ENCODE assay signal across 14 cellular contexts in genomic region chr14:91302391-91302790, GRCh38. TPM values are rescaled to one million over a fixed set of nuclear protein-coding genes. Genes with fewer than 3 reads are reported as not detected.
A peak's percentile ranks its signal among the peaks of the same experiment; 100 is the strongest.
DNase-seq lines count a peak whose midpoint lies in the region; ATAC-seq and TF ChIP-seq lines count a peak whose summit lies in the region.
"Had no signal": no experiment of that assay in that cellular context is flagged by ENCODE, and none has a peak within 500 bp of the region (broad histone marks: within the 10 kb centered on the region; RNA-seq: fewer than 3 reads in every experiment).

No MANE protein-coding gene starts in this region.

- H3K9me3 Mint-ChIP-seq in CD4-positive, CD25-positive, alpha-beta regulatory T cell: no peaks in the 10 kb centered on the region
- H3K9me3 Mint-ChIP-seq in activated naive CD8-positive, alpha-beta T cell treated with anti-CD3 and anti-CD28 coated beads, Interleukin-2, amount 50 U/mL, for 24 hours: no peaks in the 10 kb centered on the region
- H3K9me3 Mint-ChIP-seq: nephron progenitor cell had no signal

- H3K36me3 Mint-ChIP-seq in CD4-positive, CD25-positive, alpha-beta regulatory T cell: peaks cover 54% of the 10 kb centered on the region
- peaks cover 71% of the 10 kb centered on the region for H3K36me3 Mint-ChIP-seq in activated naive CD8-positive, alpha-beta T cell treated with anti-CD3 and anti-CD28 coated beads, Interleukin-2, amount 50 U/mL, for 24 hours (ENCODE audit: low read depth)

- no peak overlapping the region for H3K4me2 ChIP-seq in smooth muscle cell
- H3K4me2 ChIP-seq: BLaER1 treated with 17β-estradiol and CSF1 and Interleukin-3, amounts not matched to agents 10 nM and 100 nM had no signal

- H3F3A ChIP-seq in smooth muscle cell (ENCODE audit: low read depth): no peaks in the 10 kb centered on the region

- H3K27me3 ChIP-seq in CD4-positive, CD25-positive, alpha-beta regulatory T cell (ENCODE audit: control insufficient read depth, insufficient read depth, low read length): no peaks in the 10 kb centered on the region
- peaks cover 22% of the 10 kb centered on the region for H3K27me3 ChIP-seq in smooth muscle cell (ENCODE audit: low read depth)
- H3K27me3 ChIP-seq in Peyer's patch: no peaks in the 10 kb centered on the region
- H3K27me3 ChIP-seq: BLaER1 treated with 17β-estradiol and CSF1 and Interleukin-3, amounts not matched to agents 10 nM and 100 nM had no signal

- no peak for ATAC-seq in CD4-positive, CD25-positive, alpha-beta regulatory T cell (ENCODE audit: low read depth in 2 of 2)
- ATAC-seq in HG03342 (IDR thresholded peaks at IDR 0.05; ENCODE audit: unreplicated experiment): peak; percentile 54
- peak; percentile 70 for ATAC-seq in activated naive CD8-positive, alpha-beta T cell treated with anti-CD3 and anti-CD28 coated beads, Interleukin-2, amount 50 U/mL, for 24 hours
- no peak for ATAC-seq in GM21717 (IDR thresholded peaks at IDR 0.05; ENCODE audit: unreplicated experiment)

- H3K9ac ChIP-seq in smooth muscle cell (ENCODE audit: low read depth): no peak overlapping the region
- H3K9ac ChIP-seq: BLaER1 treated with 17β-estradiol and CSF1 and Interleukin-3, amounts not matched to agents 10 nM and 100 nM had no signal

- H3K27ac ChIP-seq in CD4-positive, CD25-positive, alpha-beta regulatory T cell (ENCODE audit: insufficient read depth, low read length, poor library complexity, severe bottlenecking): peak overlapping the region; percentile 58
- H3K27ac ChIP-seq in smooth muscle cell (ENCODE audit: low read depth) (no peak overlapping the region), Peyer's patch (no peak overlapping the region)
- H3K27ac ChIP-seq: BLaER1 treated with 17β-estradiol and CSF1 and Interleukin-3, amounts not matched to agents 10 nM and 100 nM had no signal

- WGBS in smooth muscle cell (ENCODE audit: low lambda C conversion rate): 97% methylated on average over 3 of the region's 3 CpGs

- no peak overlapping the region for H2AFZ ChIP-seq in smooth muscle cell (ENCODE audit: low read depth)

- H3K4me1 ChIP-seq in CD4-positive, CD25-positive, alpha-beta regulatory T cell (ENCODE audit: control insufficient read depth, insufficient read depth, low read length, poor library complexity, severe bottlenecking): peaks cover 18% of the 10 kb centered on the region
- H3K4me1 ChIP-seq in smooth muscle cell (ENCODE audit: low read depth): peaks cover 3% of the 10 kb centered on the region
- H3K4me1 ChIP-seq in Peyer's patch: no peaks in the 10 kb centered on the region

- no peak overlapping the region for H3K4me3 ChIP-seq in CD4-positive, CD25-positive, alpha-beta regulatory T cell (ENCODE audit: low read depth, low read length)
- no peak overlapping the region for H3K4me3 ChIP-seq in GM12865 (ENCODE audit: low read depth, low read length)
- H3K4me3 ChIP-seq in smooth muscle cell: no peak overlapping the region
- H3K4me3 ChIP-seq in Peyer's patch: no peak overlapping the region
- H3K4me3 ChIP-seq: BLaER1 treated with 17β-estradiol and CSF1 and Interleukin-3, amounts not matched to agents 10 nM and 100 nM had no signal

- H3K4me3 Mint-ChIP-seq in CD4-positive, CD25-positive, alpha-beta regulatory T cell: peak overlapping the region; percentile 12 to 41 (median 20)
- H3K4me3 Mint-ChIP-seq in activated naive CD8-positive, alpha-beta T cell treated with anti-CD3 and anti-CD28 coated beads, Interleukin-2, amount 50 U/mL, for 24 hours: peak overlapping the region; percentile 64
- H3K4me3 Mint-ChIP-seq: nephron progenitor cell had no signal

- no peaks in the 10 kb centered on the region for H4K20me1 ChIP-seq in smooth muscle cell (ENCODE audit: low read depth)

- TF ChIP-seq POLR2A in Peyer's patch (IDR thresholded peaks at IDR 0.05): no peak

- DNase-seq in CD4-positive, CD25-positive, alpha-beta regulatory T cell: peak in 1 of 3 donors; percentile 59
- DNase-seq in GM12865 (ENCODE audit: low read depth): peak; percentile 42
- DNase-seq in activated naive CD8-positive, alpha-beta T cell treated with anti-CD3 and anti-CD28 coated beads, Interleukin-2, amount 50 U/mL, for 24 hours: no peak
- no peak for DNase-seq in NCI-H774 (lab: John Stamatoyannopoulos, UW)
- DNase-seq in smooth muscle cell (lab: John Stamatoyannopoulos, UW; ENCODE audit: unreplicated experiment): no peak
- no peak for DNase-seq in Peyer's patch
- DNase-seq: IMR-90, left ventricle myocardium superior, NCI-H1105, NCI-H524, nephron progenitor cell had no signal

- peak overlapping the region; percentile 81 to 91 (median 87) for H3K27ac Mint-ChIP-seq in CD4-positive, CD25-positive, alpha-beta regulatory T cell
- H3K27ac Mint-ChIP-seq in activated naive CD8-positive, alpha-beta T cell treated with anti-CD3 and anti-CD28 coated beads, Interleukin-2, amount 50 U/mL, for 24 hours: peak overlapping the region; percentile 83
- H3K27ac Mint-ChIP-seq: nephron progenitor cell had no signal

- no peaks in the 10 kb centered on the region for H3K79me2 ChIP-seq in smooth muscle cell (ENCODE audit: low read depth)

- H3K9me3 ChIP-seq in CD4-positive, CD25-positive, alpha-beta regulatory T cell (ENCODE audit: control insufficient read depth in 2 of 2, low read length in 2 of 2): no peaks in the 10 kb centered on the region
- H3K9me3 ChIP-seq in smooth muscle cell (replicated peaks; ENCODE audit: low read depth) (no peaks in the 10 kb centered on the region), Peyer's patch (no peaks in the 10 kb centered on the region)
- H3K9me3 ChIP-seq: BLaER1 treated with 17β-estradiol and CSF1 and Interleukin-3, amounts not matched to agents 10 nM and 100 nM had no signal

- H3K36me3 ChIP-seq in CD4-positive, CD25-positive, alpha-beta regulatory T cell (ENCODE audit: control insufficient read depth, insufficient read depth, low read length): peaks cover 96% of the 10 kb centered on the region
- H3K36me3 ChIP-seq in smooth muscle cell (ENCODE audit: low read depth) (no peaks in the 10 kb centered on the region), Peyer's patch (peaks cover 0 to 79% (median 0%) of the 10 kb centered on the region in 3 donors)

- H3K4me1 Mint-ChIP-seq in CD4-positive, CD25-positive, alpha-beta regulatory T cell: peaks cover 16 to 40% (median 28%) of the 10 kb centered on the region in 4 donors
- H3K4me1 Mint-ChIP-seq in activated naive CD8-positive, alpha-beta T cell treated with anti-CD3 and anti-CD28 coated beads, Interleukin-2, amount 50 U/mL, for 24 hours: peaks cover 56% of the 10 kb centered on the region

- no peak for TF ChIP-seq CTCF in GM12865 (IDR thresholded peaks at IDR 0.05; ENCODE audit: insufficient read depth, low read depth, low read length, missing control alignments)
- no peak for TF ChIP-seq CTCF in smooth muscle cell (IDR thresholded peaks at IDR 0.05; ENCODE audit: borderline replicate concordance, insufficient read depth, poor library complexity, severe bottlenecking)
- TF ChIP-seq CTCF in Peyer's patch (IDR thresholded peaks at IDR 0.05): no peak

- H3K27me3 Mint-ChIP-seq in CD4-positive, CD25-positive, alpha-beta regulatory T cell: no peaks in the 10 kb centered on the region
- no peaks in the 10 kb centered on the region for H3K27me3 Mint-ChIP-seq in activated naive CD8-positive, alpha-beta T cell treated with anti-CD3 and anti-CD28 coated beads, Interleukin-2, amount 50 U/mL, for 24 hours

RNA-seq across cellular contexts. Expression of gene GPR68, which starts 57.9 kb away (rescaled TPM):
- 18.8 TPM for total RNA-seq in CD4-positive, CD25-positive, alpha-beta regulatory T cell
- polyA plus RNA-seq in CD4-positive, CD25-positive, alpha-beta regulatory T cell: 10 to 100 TPM in 2 of 4 donors, 1 to 10 TPM in 2; 8.5 to 19.1 (median 11.0) TPM
- total RNA-seq in smooth muscle cell (2.6 and 4.4 TPM in 2 replicates), Peyer's patch (1 to 10 TPM in 2 of 4 donors, not detected in 2; 1.5 to 1.7 TPM)
- polyA plus RNA-seq in smooth muscle cell: 2.9 and 3.2 TPM in 2 replicates

Comparison
In these comparisons a context has a peak if more than half of its experiments do, and no peak if none do; other contexts are left out.
1. ATAC-seq: peak in HG03342 (single experiment) and activated naive CD8-positive, alpha-beta T cell treated with anti-CD3 and anti-CD28 coated beads, Interleukin-2, amount 50 U/mL, for 24 hours (single experiment); none in CD4-positive, CD25-positive, alpha-beta regulatory T cell (0 of 2) and GM21717 (single experiment).